Comparison of ENCODE assay signal across 23 cellular contexts in the genomic region with DNA sequence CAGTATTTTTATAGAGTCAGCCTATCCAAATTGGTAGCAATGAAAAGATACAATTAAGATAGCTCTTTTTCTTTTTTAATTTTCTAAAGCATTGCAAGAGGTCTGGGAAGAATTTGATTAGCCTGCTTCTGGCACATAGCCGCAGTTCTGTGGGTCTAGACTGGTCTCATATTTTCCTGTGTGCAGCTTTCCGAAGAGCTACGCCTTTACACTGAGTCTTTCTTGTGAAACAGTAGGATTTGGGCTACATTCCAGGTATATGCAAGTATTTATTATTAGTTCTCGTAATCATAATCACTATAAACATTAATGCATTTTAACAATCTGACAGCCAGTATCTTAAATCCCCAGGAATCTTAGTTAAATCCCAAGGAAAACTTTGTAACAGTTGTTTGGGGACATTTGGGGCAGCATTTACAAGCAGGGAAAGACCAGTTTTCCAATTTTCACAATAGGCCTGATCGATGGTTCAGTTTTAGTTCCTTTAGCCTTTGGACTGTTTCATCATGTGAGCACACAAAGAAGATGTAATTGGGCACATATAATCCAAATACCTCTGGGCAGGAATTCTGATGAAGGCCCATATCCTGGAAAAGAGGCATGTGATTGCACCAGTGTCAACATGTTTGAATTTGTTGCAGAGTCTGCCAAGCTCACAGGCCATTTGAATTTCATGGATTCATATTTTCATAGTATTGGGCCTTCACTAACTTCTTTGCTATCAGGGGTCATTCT.
A peak's percentile ranks its signal among the peaks of the same experiment; 100 is the strongest.
DNase-seq lines count a peak whose midpoint lies in the region; ATAC-seq and TF ChIP-seq lines count a peak whose summit lies in the region.
"Had no signal": no experiment of that assay in that cellular context is flagged by ENCODE, and none has a peak within 500 bp of the region (broad histone marks: within the 10 kb centered on the region; RNA-seq: fewer than 3 reads in every experiment).

No MANE protein-coding gene starts in this region.

- no peaks in the 10 kb centered on the region for H3K27me3 Mint-ChIP-seq in nephron (ENCODE audit: low read depth)
- H3K27me3 Mint-ChIP-seq: B cell had no signal

- ATAC-seq in HG03159 (IDR thresholded peaks at IDR 0.05; ENCODE audit: unreplicated experiment) (no peak), HG03354 (IDR thresholded peaks at IDR 0.05; ENCODE audit: poor library complexity, severe bottlenecking, unreplicated experiment) (no peak)
- ATAC-seq: GM23338, Right ventricle myocardium inferior had no signal

- peaks cover 8% of the 10 kb centered on the region for H3K4me1 Mint-ChIP-seq in nephron
- H3K4me1 Mint-ChIP-seq: B cell, CD14-positive monocyte had no signal

- DNase-seq in HuH-7.5 (ENCODE audit: low spot score): peak; percentile 12
- DNase-seq in epithelial cell of esophagus (ENCODE audit: low read depth): peak; percentile 59
- DNase-seq in iris pigment epithelial cell (ENCODE audit: low read depth): peak; percentile 54
- DNase-seq in substantia nigra (lab: John Stamatoyannopoulos, UW): no peak
- DNase-seq: DMS53, GDM1, MV-4-11, NCI-H1105 treated with DMSO at 0.1 percent for 48 hours, NCI-H1694, NCI-H2081, NCI-H2171 treated with DMSO at 0.1 percent for 48 hours, NCI-H446, NCI-H526, OCI-M1, SW 1271 had no signal

- H3K4me3 ChIP-seq in epithelial cell of esophagus (ENCODE audit: low read length): no peak overlapping the region
- H3K4me3 ChIP-seq: GM23338 had no signal

- no peaks in the 10 kb centered on the region for H3K36me3 Mint-ChIP-seq in nephron (ENCODE audit: low read depth)
- H3K36me3 Mint-ChIP-seq: CD14-positive monocyte had no signal

- H3K4me3 Mint-ChIP-seq in nephron: no peak overlapping the region
- H3K4me3 Mint-ChIP-seq: B cell, CD14-positive monocyte, GM23338 had no signal

- peaks cover 14% of the 10 kb centered on the region for H3K9me3 Mint-ChIP-seq in nephron
- H3K9me3 Mint-ChIP-seq: GM23338 had no signal

- H3K27ac ChIP-seq in substantia nigra (ENCODE audit: low read depth, low read length, poor library complexity, severe bottlenecking): no peak overlapping the region
- H3K27ac ChIP-seq: KMS-11 had no signal

- H3K27ac Mint-ChIP-seq in nephron: peak overlapping the region; percentile 20 to 77 (median 63)
- H3K27ac Mint-ChIP-seq: B cell, CD14-positive monocyte, GM23338 had no signal

- no peak for TF ChIP-seq CTCF in epithelial cell of esophagus (IDR thresholded peaks at IDR 0.05; ENCODE audit: insufficient read depth, low read depth, low read length, missing control alignments)
- no peak for TF ChIP-seq CTCF in nephron (IDR thresholded peaks at IDR 0.05; ENCODE audit: unreplicated experiment in 3 of 3)

Comparison
In these comparisons a context has a peak if more than half of its experiments do, and no peak if none do; other contexts are left out.
1. DNase-seq: peak in HuH-7.5 (single experiment), epithelial cell of esophagus (single experiment) and iris pigment epithelial cell (single experiment); none in substantia nigra (0 of 49).